ENCODE assay signal across 10 cellular contexts in genomic region chr6:144898741-144899140, GRCh38.
"Had no signal": no experiment of that assay in that cellular context is flagged by ENCODE, and none has a peak within 500 bp of the region (broad histone marks: within the 10 kb centered on the region; RNA-seq: fewer than 3 reads in every experiment).

No MANE protein-coding gene starts in this region.

- H3K27me3 ChIP-seq: hepatocyte, left lung, sigmoid colon, upper lobe of right lung had no signal

- H3K27ac ChIP-seq: left lung, parathyroid adenoma, sigmoid colon, thoracic aorta, upper lobe of right lung had no signal

- H3K36me3 ChIP-seq: left lung, sigmoid colon, thoracic aorta, upper lobe of right lung had no signal

- H3K4me2 ChIP-seq: hepatocyte had no signal

- H3K4me1 ChIP-seq: left lung, parathyroid adenoma, sigmoid colon, upper lobe of right lung had no signal

- H3K9me3 ChIP-seq: thoracic aorta, upper lobe of right lung had no signal

- H3K4me3 ChIP-seq: hepatocyte, left lung, mucosa of descending colon, sigmoid colon, thoracic aorta, upper lobe of right lung had no signal

- DNase-seq: aorta; left lung; mucosa of descending colon; naive thymus-derived CD4-positive, alpha-beta T cell; sigmoid colon; T1000; upper lobe of right lung had no signal

- H3K9ac ChIP-seq: parathyroid adenoma had no signal
